9 cellular contexts compared by ENCODE assay signal in genomic region chr5:57302164-57302563, GRCh38.
A peak's percentile ranks its signal among the peaks of the same experiment; 100 is the strongest.
DNase-seq lines count a peak whose midpoint lies in the region; ATAC-seq, FAIRE-seq and TF ChIP-seq lines count a peak whose summit lies in the region.
"Had no signal": no experiment of that assay in that cellular context is flagged by ENCODE, and none has a peak within 500 bp of the region (broad histone marks: within the 10 kb centered on the region; RNA-seq: fewer than 3 reads in every experiment).

No MANE protein-coding gene starts in this region.

- peaks cover 10% of the 10 kb centered on the region for H3K4me1 ChIP-seq in upper lobe of right lung

- no peak overlapping the region for H3K27ac ChIP-seq in upper lobe of right lung

- H3K9me3 ChIP-seq in upper lobe of right lung: no peaks in the 10 kb centered on the region

- H3K4me3 ChIP-seq in upper lobe of right lung: no peak overlapping the region
- H3K4me3 ChIP-seq: lung had no signal

- intact Hi-C loops in upper lobe of right lung (cut with DNase I): no loop called here

- ATAC-seq in GM18907 (IDR thresholded peaks at IDR 0.05; ENCODE audit: unreplicated experiment) (peak; percentile 64), HG03108 (IDR thresholded peaks at IDR 0.05; ENCODE audit: unreplicated experiment) (no peak), upper lobe of right lung (no peak)

- DNase-seq in HTR-8/SVneo (ENCODE audit: insufficient read length, low spot score) (peak; percentile 12), renal cortical epithelial cell (ENCODE audit: low read depth) (peak; percentile 84), upper lobe of right lung (no peak), D721Med (ENCODE audit: insufficient read length, low spot score) (no peak), NCI-H1105 (lab: John Stamatoyannopoulos, UW) (no peak)
- peak; percentile 61 to 70 for DNase-seq in activated T-cell treated with anti-CD3 and anti-CD28 coated beads, Interleukin-2, amount 50 U/mL, for 48 hours

- TF ChIP-seq CTCF in upper lobe of right lung (IDR thresholded peaks at IDR 0.05): no peak
- no peak for TF ChIP-seq CTCF in D721Med (IDR thresholded peaks at IDR 0.05; ENCODE audit: insufficient read depth, missing control alignments)

- peak; percentile 31 for FAIRE-seq in HTR-8/SVneo (lab: Jason Lieb, UNC)
- no peak for FAIRE-seq in D721Med (lab: Jason Lieb, UNC)

- no peaks in the 10 kb centered on the region for H3K36me3 ChIP-seq in upper lobe of right lung

- H3K27me3 ChIP-seq in upper lobe of right lung: no peaks in the 10 kb centered on the region

Comparison
In these comparisons a context has a peak if more than half of its experiments do, and no peak if none do; other contexts are left out.
1. DNase-seq: peak in HTR-8/SVneo (single experiment), activated T-cell treated with anti-CD3 and anti-CD28 coated beads, Interleukin-2, amount 50 U/mL, for 48 hours (2 of 2) and renal cortical epithelial cell (single experiment); none in upper lobe of right lung (single experiment), D721Med (single experiment) and NCI-H1105 (single experiment).